ENCODE assay signal across 30 cellular contexts in the genomic region with DNA sequence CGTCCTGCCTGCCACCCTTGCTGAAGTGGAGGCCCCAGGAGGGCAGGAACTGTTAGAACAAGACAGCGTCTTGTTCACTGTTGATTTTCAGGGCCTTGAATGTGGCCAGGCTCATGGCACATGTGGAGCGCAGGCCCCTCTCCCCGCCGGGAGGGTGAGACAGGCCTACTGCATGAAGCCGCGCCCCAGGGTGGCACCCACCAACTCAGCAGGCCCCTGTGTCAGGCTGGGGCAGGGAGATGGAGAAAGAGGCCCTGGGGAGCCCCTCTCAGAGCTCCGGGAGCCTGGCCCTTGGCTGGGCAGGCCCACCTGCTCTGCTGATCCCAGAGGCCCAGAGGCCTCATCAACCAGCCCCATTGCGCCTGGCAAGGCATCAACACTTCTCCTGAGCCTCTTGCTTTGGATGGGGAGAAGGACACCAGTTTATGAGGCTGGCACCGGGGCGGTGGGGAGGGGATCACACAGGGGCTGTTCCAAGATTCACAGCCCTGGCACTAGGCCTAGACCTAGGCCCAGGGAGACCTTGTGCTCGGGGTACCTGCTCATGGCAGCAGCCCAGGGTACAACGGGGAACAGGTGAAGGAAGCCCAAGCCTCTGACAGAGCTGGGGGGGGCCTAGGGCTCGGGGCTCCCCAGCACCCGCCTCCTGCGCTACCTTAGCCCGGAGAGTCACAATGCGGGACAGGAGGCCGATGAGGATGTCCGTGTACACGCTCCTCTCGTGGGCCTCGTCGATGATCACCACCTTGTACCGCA.
"Had no signal": no experiment of that assay in that cellular context is flagged by ENCODE, and none has a peak within 500 bp of the region (broad histone marks: within the 10 kb centered on the region; RNA-seq: fewer than 3 reads in every experiment).

No MANE protein-coding gene starts in this region.

- H3K27me3 ChIP-seq: Peyer's patch had no signal

- H3K9me3 Mint-ChIP-seq: activated B cell treated with CpG ODN at 0.5 μM for 24 hours; activated CD4-positive, alpha-beta memory T cell treated with anti-CD3 and anti-CD28 coated beads, Interleukin-2, amount 10 ng/mL, durations not matched to agents 7 days and 5 days; brain; T-cell had no signal

- H3K27ac Mint-ChIP-seq: activated B cell treated with CpG ODN at 0.5 μM for 24 hours; activated CD4-positive, alpha-beta memory T cell treated with anti-CD3 and anti-CD28 coated beads, Interleukin-2, amount 10 ng/mL, durations not matched to agents 7 days and 5 days; activated CD8-positive, alpha-beta memory T cell treated with anti-CD3 and anti-CD28 coated beads, Interleukin-2, amount 10 ng/mL, durations not matched to agents 7 days and 5 days; brain; T-cell had no signal

- DNase-seq: activated B cell treated with CpG ODN at 0.5 μM for 24 hours; activated CD4-positive, alpha-beta memory T cell treated with anti-CD3 and anti-CD28 coated beads, Interleukin-2, amount 10 ng/mL, durations not matched to agents 7 days and 5 days; activated CD4-positive, alpha-beta T cell treated with anti-CD3 and anti-CD28 coated beads for 48 hours; activated CD4-positive, CD25-positive, alpha-beta regulatory T cell treated with anti-CD3 and anti-CD28 coated beads, Interleukin-2, amount 50 U/mL, for 72 hours; activated CD8-positive, alpha-beta memory T cell treated with anti-CD3 and anti-CD28 coated beads for 24 hours; activated CD8-positive, alpha-beta memory T cell treated with anti-CD3 and anti-CD28 coated beads, Interleukin-2, amount 10 ng/mL, durations not matched to agents 7 days and 5 days; activated CD8-positive, alpha-beta memory T cell treated with anti-CD3 and anti-CD28 coated beads, Interleukin-2, amount 50 U/mL, for 48 hours; activated effector memory CD4-positive, alpha-beta T cell treated with Interleukin-2 at 50 U/mL for 16 hours; activated naive CD4-positive, alpha-beta T cell treated with anti-CD3 and anti-CD28 coated beads, Interleukin-2, amount 50 U/mL, for 16 hours; activated T-cell treated with anti-CD3 and anti-CD28 coated beads, Interleukin-2, amount 50 U/mL, for 48 hours; anterior cingulate cortex; NCI-H1105 treated with DMSO at 0.1 percent for 48 hours; NCI-H1436; NCI-H1694 treated with DMSO at 0.1 percent for 48 hours; NCI-H2029; NCI-H510A; NCI-H526; NCI-H748 treated with DMSO at 0.1 percent for 48 hours; NK-92 treated with Interleukin-12 subunit alpha and Interleukin-12 subunit beta, amount 100 ng/mL, for 24 hours; PC-3; Peyer's patch; RPMI8226; SIG-M5; T-cell; T-helper 2 cell; T-helper 9 cell had no signal

- H3K9me3 ChIP-seq: Peyer's patch had no signal

- ATAC-seq: activated CD8-positive, alpha-beta memory T cell treated with anti-CD3 and anti-CD28 coated beads, Interleukin-2, amount 10 ng/mL, durations not matched to agents 7 days and 5 days; K562; Right ventricle myocardium inferior; SK-N-SH treated with all-trans-retinoic acid at 6 μM for 48 hours; T-cell had no signal

- H3K4me3 Mint-ChIP-seq: activated B cell treated with CpG ODN at 0.5 μM for 24 hours; activated CD4-positive, alpha-beta memory T cell treated with anti-CD3 and anti-CD28 coated beads, Interleukin-2, amount 10 ng/mL, durations not matched to agents 7 days and 5 days; activated CD8-positive, alpha-beta memory T cell treated with anti-CD3 and anti-CD28 coated beads, Interleukin-2, amount 10 ng/mL, durations not matched to agents 7 days and 5 days; brain; T-cell had no signal

- H3K4me3 ChIP-seq: K562, Peyer's patch had no signal

- H3K4me1 Mint-ChIP-seq: activated B cell treated with CpG ODN at 0.5 μM for 24 hours; activated CD4-positive, alpha-beta memory T cell treated with anti-CD3 and anti-CD28 coated beads, Interleukin-2, amount 10 ng/mL, durations not matched to agents 7 days and 5 days; activated CD8-positive, alpha-beta memory T cell treated with anti-CD3 and anti-CD28 coated beads, Interleukin-2, amount 10 ng/mL, durations not matched to agents 7 days and 5 days; brain; T-cell had no signal

- H3K27me3 Mint-ChIP-seq: activated B cell treated with CpG ODN at 0.5 μM for 24 hours; activated CD4-positive, alpha-beta memory T cell treated with anti-CD3 and anti-CD28 coated beads, Interleukin-2, amount 10 ng/mL, durations not matched to agents 7 days and 5 days; activated CD8-positive, alpha-beta memory T cell treated with anti-CD3 and anti-CD28 coated beads, Interleukin-2, amount 10 ng/mL, durations not matched to agents 7 days and 5 days; brain; T-cell had no signal
